Comparison of ENCODE assay signal across 21 cellular contexts in genomic region chr2:149819356-149819957, GRCh38.
A peak's percentile ranks its signal among the peaks of the same experiment; 100 is the strongest.
DNase-seq lines count a peak whose midpoint lies in the region; ATAC-seq, FAIRE-seq and TF ChIP-seq lines count a peak whose summit lies in the region.
"Had no signal": no experiment of that assay in that cellular context is flagged by ENCODE, and none has a peak within 500 bp of the region (broad histone marks: within the 10 kb centered on the region; RNA-seq: fewer than 3 reads in every experiment).

No MANE protein-coding gene starts in this region.

- TF ChIP-seq POLR2A in H1 (IDR thresholded peaks at IDR 0.05; ENCODE audit: control extremely low read depth in 1 of 2, low read depth in 2 of 2, low read length in 2 of 2) (no peak), thyroid gland (IDR thresholded peaks at IDR 0.05) (no peak)

- H4K20me1 ChIP-seq in H1 (replicated peaks in 1 of 2; ENCODE audit: control insufficient read depth in 1 of 2, insufficient read depth in 2 of 2, low read length in 2 of 2), result no peaks in the 10 kb centered on the region

- H4K5ac ChIP-seq in H1 (ENCODE audit: insufficient read length, low read depth, low read length), result peak overlapping the region; percentile 15

- no peak for ATAC-seq in HG02973 (IDR thresholded peaks at IDR 0.05; ENCODE audit: unreplicated experiment)
- ATAC-seq: SK-N-SH treated with all-trans-retinoic acid at 6 μM for 48 hours had no signal

- no peaks in the 10 kb centered on the region for H3K27me3 Mint-ChIP-seq in chondrocyte (ENCODE audit: low read depth)

- no peak for FAIRE-seq in H1 (lab: Jason Lieb, UNC)

- H3K4me1 ChIP-seq in H1 (replicated peaks in 1 of 4; ENCODE audit: control insufficient read depth in 3 of 4, insufficient read depth in 4 of 4, low read length in 3 of 4) (peaks cover 0 to 2% (median 0%) of the 10 kb centered on the region in 4 experiments; a peak in 1 of 7 replicates), thyroid gland (no peaks in the 10 kb centered on the region)

- no peak for TF ChIP-seq RAD21 in H1 (IDR thresholded peaks at IDR 0.05 in 1 of 2, conservative IDR thresholded peaks at IDR 0.05 in 1 of 2; ENCODE audit: low read depth in 2 of 2, low read length in 2 of 2)

- no peaks in the 10 kb centered on the region for H3K23me2 ChIP-seq in H1 (ENCODE audit: low read depth, low read length)

- WGBS in H1 (ENCODE audit: extremely low coverage in 1 of 2, insufficient coverage in 1 of 2, insufficient read length in 1 of 2, insufficient replicate concordance in 2 of 2, low coverage in 1 of 2, low lambda C conversion rate in 2 of 2, missing lambda C conversion rate in 1 of 2), 2 experiments, result 94% methylated on average over 3 of the region's 3 CpGs; no CpG with 5 or more reads in 1 of the 2 experiments
- WGBS in thyroid gland, 2 donors, result 76 to 78% methylated on average over 3 of the region's 3 CpGs

- CTCF ChIA-PET in H1 (lab: Charles Lee; ENCODE audit: partially characterized antibody), result no interaction called here

- no peaks in the 10 kb centered on the region for H3K79me2 ChIP-seq in H1 (ENCODE audit: control insufficient read depth in 1 of 2, insufficient read depth in 2 of 2, low read length in 2 of 2)

- no peak overlapping the region for H2AK5ac ChIP-seq in H1 (ENCODE audit: low read depth, low read length)

- H3K4me2 ChIP-seq in H1 (ENCODE audit: insufficient read depth in 1 of 2, low read depth in 2 of 2, low read length in 2 of 2), result no peak overlapping the region

- peak overlapping the region; percentile 81 for H4K91ac ChIP-seq in H1 (replicated peaks; ENCODE audit: insufficient read length, low read length)

- no peak overlapping the region for H3K4me3 ChIP-seq in H1 (ENCODE audit: extremely low read depth in 1 of 4, insufficient read depth in 2 of 4, low read depth in 3 of 4, low read length in 4 of 4)
- H3K4me3 ChIP-seq in thyroid gland (replicated peaks in 1 of 3), result no peak overlapping the region

- H3K9me3 ChIP-seq in H1 (ENCODE audit: insufficient read depth in 2 of 2, low read depth in 1 of 2, low read length in 1 of 2) (no peaks in the 10 kb centered on the region), thyroid gland (no peaks in the 10 kb centered on the region)

- H3K4ac ChIP-seq in H1 (replicated peaks; ENCODE audit: insufficient read length, low read depth, low read length), result no peak overlapping the region

- no peak overlapping the region for H2BK12ac ChIP-seq in H1 (ENCODE audit: low read depth, low read length)

- H3K27ac Mint-ChIP-seq in chondrocyte (ENCODE audit: unreplicated experiment), result no peak overlapping the region
- H3K27ac Mint-ChIP-seq: CD14-positive monocyte had no signal

- no peak overlapping the region for H3K23ac ChIP-seq in H1 (ENCODE audit: insufficient read length)

- H2AFZ ChIP-seq in H1 (ENCODE audit: low read length), result peak overlapping the region; percentile 42; the same call in 1 of the 2 replicates

- intact Hi-C loops in thyroid gland (cut with DNase I), result no loop called here

- no peak overlapping the region for H3K4me3 Mint-ChIP-seq in chondrocyte (ENCODE audit: unreplicated experiment)
- H3K4me3 Mint-ChIP-seq: CD14-positive monocyte had no signal

- TF ChIP-seq CTCF in H1 (IDR thresholded peaks at IDR 0.05; ENCODE audit: control extremely low read depth in 1 of 3, insufficient read depth in 1 of 3, low read depth in 1 of 3, low read length in 3 of 3) (no peak), thyroid gland (IDR thresholded peaks at IDR 0.05) (no peak), chondrocyte (IDR thresholded peaks at IDR 0.05) (no peak)

- peak; percentile 13 for DNase-seq in NCI-H2107 treated with DMSO at 0.1 percent for 48 hours (lab: John Stamatoyannopoulos, UW; ENCODE audit: unreplicated experiment)
- DNase-seq in NCI-H2107 (lab: John Stamatoyannopoulos, UW), result no peak
- peak; percentile 77 for DNase-seq in NCI-H2171 treated with DMSO at 0.1 percent for 48 hours (lab: John Stamatoyannopoulos, UW)
- DNase-seq in H1 (ENCODE audit: low read depth in 1 of 2, low spot score in 2 of 2), result no peak
- DNase-seq in thyroid gland, result no peak
- no peak for DNase-seq in chondrocyte (ENCODE audit: low spot score)
- no peak for DNase-seq in hepatic stellate cell (ENCODE audit: low spot score)
- DNase-seq: 8988T, DMS 273 treated with DMSO at 0.1 percent for 48 hours, DND-41, H7, IMR-90, NCI-H1048, NCI-H1436, NCI-H2029 treated with DMSO at 0.1 percent for 48 hours, NCI-H526, SIG-M5 had no signal

- H2BK120ac ChIP-seq in H1 (replicated peaks; ENCODE audit: low read depth, low read length), result no peak overlapping the region

- H3K27ac ChIP-seq in H1 (ENCODE audit: low read depth, low read length) (no peak overlapping the region), thyroid gland (no peak overlapping the region)
- H3K27ac ChIP-seq: HL-60 had no signal

- peak overlapping the region; percentile 26; the same call in 1 of the 2 replicates for H2BK5ac ChIP-seq in H1 (ENCODE audit: low read depth, low read length)

- no peaks in the 10 kb centered on the region for H3K27me3 ChIP-seq in H1 (replicated peaks in 1 of 4; ENCODE audit: control insufficient read depth in 3 of 4, extremely low read depth in 1 of 4, insufficient read depth in 3 of 4, low read length in 3 of 4)
- no peaks in the 10 kb centered on the region for H3K27me3 ChIP-seq in thyroid gland

- no peak overlapping the region for H2BK20ac ChIP-seq in H1 (ENCODE audit: low read length)

- no peak overlapping the region for H3K14ac ChIP-seq in H1 (ENCODE audit: insufficient read length)

- no peak overlapping the region for H3K9ac ChIP-seq in H1 (replicated peaks in 1 of 4; ENCODE audit: extremely low read depth in 1 of 4, low read depth in 3 of 4, low read length in 3 of 4)

- H3K9me3 Mint-ChIP-seq in chondrocyte (ENCODE audit: low read depth), result no peaks in the 10 kb centered on the region

- no peak overlapping the region for H2BK15ac ChIP-seq in H1 (ENCODE audit: low read length)

- H3K36me3 ChIP-seq in H1 (ENCODE audit: control insufficient read depth in 2 of 4, insufficient read depth in 4 of 4, low read length in 3 of 4), result no peaks in the 10 kb centered on the region
- H3K36me3 ChIP-seq in thyroid gland, result no peaks in the 10 kb centered on the region

- no peak overlapping the region; the same call in 1 of the 2 replicates for H3K18ac ChIP-seq in H1 (ENCODE audit: extremely low read depth, low read length)

- peaks cover 1% of the 10 kb centered on the region for H3K36me3 Mint-ChIP-seq in chondrocyte (ENCODE audit: low read depth)
- H3K36me3 Mint-ChIP-seq: CD14-positive monocyte had no signal

- H3K56ac ChIP-seq in H1 (replicated peaks; ENCODE audit: insufficient read length, low read depth, low read length), result no peak overlapping the region

- POLR2A ChIA-PET in H1 (lab: Charles Lee; ENCODE audit: partially characterized antibody), result no interaction called here

- no peak for TF ChIP-seq EP300 in H1 (IDR thresholded peaks at IDR 0.05; ENCODE audit: borderline replicate concordance in 1 of 2, low read depth in 2 of 2, low read length in 2 of 2)

- no peak overlapping the region for H4K8ac ChIP-seq in H1 (ENCODE audit: extremely low read depth, insufficient read depth, low read length)

- H3K79me1 ChIP-seq in H1 (ENCODE audit: low read depth, low read length), result no peaks in the 10 kb centered on the region

- peaks cover 17% of the 10 kb centered on the region for H3K4me1 Mint-ChIP-seq in chondrocyte (ENCODE audit: low read depth)
- H3K4me1 Mint-ChIP-seq: CD14-positive monocyte had no signal

TF ChIP-seq in H1, 55 proteins besides CTCF, POLR2A, EP300 and RAD21:
- no peak for TF ChIP-seq HDAC2 (IDR thresholded peaks at IDR 0.05; ENCODE audit: borderline replicate concordance in 1 of 2, low read depth in 2 of 2, low read length in 2 of 2)
- TF ChIP-seq TEAD4 (IDR thresholded peaks at IDR 0.05; ENCODE audit: low read depth, low read length), result no peak
- TF ChIP-seq SP1 (IDR thresholded peaks at IDR 0.05; ENCODE audit: low read depth, low read length), result no peak
- no peak for TF ChIP-seq CEBPB (IDR thresholded peaks at IDR 0.05; ENCODE audit: low read depth, low read length)
- TF ChIP-seq TAF1 (IDR thresholded peaks at IDR 0.05; ENCODE audit: low read depth, low read length), result no peak
- no peak for TF ChIP-seq SP4 (IDR thresholded peaks at IDR 0.05; ENCODE audit: low read length)
- no peak for TF ChIP-seq CHD2 (IDR thresholded peaks at IDR 0.05; ENCODE audit: low read length)
- TF ChIP-seq SP2 (IDR thresholded peaks at IDR 0.05; ENCODE audit: low read length), result no peak
TF ChIP-seq in H1: peak in this region for 0.

Comparison
In these comparisons a context has a peak if more than half of its experiments do, and no peak if none do; other contexts are left out.
1. DNase-seq: peak in NCI-H2107 treated with DMSO at 0.1 percent for 48 hours (single experiment) and NCI-H2171 treated with DMSO at 0.1 percent for 48 hours (single experiment); none in NCI-H2107 (single experiment), H1 (0 of 2), thyroid gland (0 of 2), chondrocyte (single experiment) and hepatic stellate cell (single experiment).